ENCODE assay signal across 10 cellular contexts in genomic region chr3:188687389-188687788, GRCh38.
DNase-seq lines count a peak whose midpoint lies in the region; ATAC-seq and TF ChIP-seq lines count a peak whose summit lies in the region.
"Had no signal": no experiment of that assay in that cellular context is flagged by ENCODE, and none has a peak within 500 bp of the region (broad histone marks: within the 10 kb centered on the region; RNA-seq: fewer than 3 reads in every experiment).

No MANE protein-coding gene starts in this region.

- POLR2A ChIA-PET in AG04449 (lab: Yijun Ruan, JAX) = no interaction called here

- H3K36me3 ChIP-seq in hepatocyte (replicated peaks; ENCODE audit: insufficient read depth, low read depth) = no peaks in the 10 kb centered on the region

- H3K9me3 ChIP-seq in hepatocyte (ENCODE audit: low read depth) = no peaks in the 10 kb centered on the region

- CTCF ChIA-PET in AG04449 (lab: Yijun Ruan, JAX) = interaction anchor here (1.1 to 4.0 kb wide), 5 partner anchors 11 to 951 kb away, joined by 3 to 19 read pairs (median 5); no protein-coding TSS in a partner anchor

- H3K79me2 ChIP-seq in hepatocyte = peaks cover 22% of the 10 kb centered on the region

- ATAC-seq in GM18868 (IDR thresholded peaks at IDR 0.05; ENCODE audit: unreplicated experiment) (no peak), HG02973 (IDR thresholded peaks at IDR 0.05; ENCODE audit: unreplicated experiment) (no peak)

- no peaks in the 10 kb centered on the region for H3K9me2 ChIP-seq in hepatocyte (replicated peaks; ENCODE audit: insufficient read depth)

- TF ChIP-seq CTCF in AG04449 (IDR thresholded peaks at IDR 0.05; ENCODE audit: insufficient read depth, low read length, missing control alignments) (peak; percentile 31), VCaP (conservative IDR thresholded peaks at IDR 0.05) (0 out of 2 replicates have a peak, but pooled peaks have one; percentile 25), hepatocyte (IDR thresholded peaks at IDR 0.05; ENCODE audit: poor library complexity) (peak; percentile 23)

- H3K4me3 ChIP-seq in AG04449 (ENCODE audit: low read depth, low read length) = no peak overlapping the region
- H3K4me3 ChIP-seq in hepatocyte = no peak overlapping the region

- no peaks in the 10 kb centered on the region for H4K20me1 ChIP-seq in hepatocyte (ENCODE audit: insufficient read depth, poor library complexity, severe bottlenecking)

- H3K27ac ChIP-seq in VCaP (no peak overlapping the region), hepatocyte (peak overlapping the region; percentile 1)

- 65% methylated on average over 3 of the region's 3 CpGs for WGBS in hepatocyte (ENCODE audit: low lambda C conversion rate, missing lambda C conversion rate)

- DNase-seq in AG04449 (ENCODE audit: low read depth, low spot score) = peak; percentile 38
- peak; percentile 83 for DNase-seq in HS-5 (ENCODE audit: low read depth)
- DNase-seq in hepatocyte (ENCODE audit: low spot score) = no peak
- DNase-seq in NCI-H748 (lab: John Stamatoyannopoulos, UW; ENCODE audit: unreplicated experiment) = no peak
- DNase-seq in NCI-H510A treated with DMSO at 0.1 percent for 48 hours (lab: John Stamatoyannopoulos, UW) = no peak
- DNase-seq: islet precursor cell, small intestine had no signal

- H2AFZ ChIP-seq in hepatocyte = no peak overlapping the region

- H3K4me1 ChIP-seq in hepatocyte (ENCODE audit: insufficient read depth) = peaks cover 43% of the 10 kb centered on the region

- H3K4me2 ChIP-seq in hepatocyte = no peak overlapping the region

- H3K27me3 ChIP-seq in hepatocyte = no peaks in the 10 kb centered on the region

Comparison
In these comparisons a context has a peak if more than half of its experiments do, and no peak if none do; other contexts are left out.
1. DNase-seq: peak in AG04449 (single experiment) and HS-5 (single experiment); none in hepatocyte (single experiment), NCI-H748 (single experiment) and NCI-H510A treated with DMSO at 0.1 percent for 48 hours (single experiment).
2. Peak in every context shown above with its lines, with median percentiles within 50 percentile points of each other: CTCF ChIP-seq.